In the genomic region with DNA sequence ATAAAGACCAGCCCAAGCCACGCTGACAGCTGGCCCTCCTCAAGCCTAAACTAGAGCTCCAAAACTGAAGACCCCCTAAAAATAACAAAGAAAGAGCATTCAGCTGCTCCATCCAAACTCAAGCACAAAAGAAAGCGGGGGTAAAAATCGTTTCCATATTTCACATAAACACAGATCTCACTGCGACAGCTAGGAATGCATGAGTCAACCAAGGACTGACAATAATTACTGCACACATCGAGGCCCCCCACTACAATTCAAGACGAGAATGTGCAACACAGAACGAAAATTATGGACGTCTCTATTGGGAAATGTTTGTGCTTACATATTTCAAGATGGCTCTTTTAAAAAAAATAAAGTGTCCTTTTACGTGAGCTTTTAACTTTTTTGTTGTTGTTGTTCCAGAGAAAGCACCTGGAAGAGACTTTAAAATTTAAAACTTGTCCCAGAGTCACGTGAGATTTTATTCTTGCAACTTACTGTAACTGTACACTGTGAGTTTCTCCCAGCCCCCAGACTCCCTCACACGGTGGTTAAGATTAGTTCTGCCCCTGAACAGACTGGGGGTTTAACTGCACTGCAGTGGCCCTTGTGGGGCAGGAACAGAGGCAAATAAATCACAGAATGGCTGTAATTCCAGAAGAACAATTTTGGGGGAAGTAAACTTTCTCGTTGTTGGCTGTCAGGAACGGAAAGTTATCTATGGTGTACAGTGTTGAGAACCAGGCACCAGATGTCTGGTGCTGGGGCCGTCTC, we compare ENCODE assay signal across 10 cellular contexts. TPM values are rescaled to one million over a fixed set of nuclear protein-coding genes. Genes with fewer than 3 reads are reported as not detected.
DNase-seq lines count a peak whose midpoint lies in the region; ATAC-seq, FAIRE-seq and TF ChIP-seq lines count a peak whose summit lies in the region.
"Had no signal": no experiment of that assay in that cellular context is flagged by ENCODE, and none has a peak within 500 bp of the region (broad histone marks: within the 10 kb centered on the region; RNA-seq: fewer than 3 reads in every experiment).

No MANE protein-coding gene starts in this region.

- H2AFZ ChIP-seq in astrocyte (ENCODE audit: low read depth, low read length): peak overlapping the region; percentile 43
- no peak overlapping the region for H2AFZ ChIP-seq in hepatocyte
- peak overlapping the region; percentile 84 for H2AFZ ChIP-seq in smooth muscle cell (ENCODE audit: low read depth)

- H3K27ac ChIP-seq in astrocyte (ENCODE audit: low read depth, low read length): peak overlapping the region; percentile 74
- peak overlapping the region; percentile 70 for H3K27ac ChIP-seq in hepatocyte
- peak overlapping the region; percentile 79 for H3K27ac ChIP-seq in smooth muscle cell (ENCODE audit: low read depth)

- peaks cover 12% of the 10 kb centered on the region for H3F3A ChIP-seq in smooth muscle cell (ENCODE audit: low read depth)

- H3K36me3 ChIP-seq in astrocyte (ENCODE audit: insufficient read depth, low read length): no peaks in the 10 kb centered on the region
- no peaks in the 10 kb centered on the region for H3K36me3 ChIP-seq in hepatocyte (replicated peaks; ENCODE audit: insufficient read depth, low read depth)
- H3K36me3 ChIP-seq in smooth muscle cell (ENCODE audit: low read depth): no peaks in the 10 kb centered on the region

- no peaks in the 10 kb centered on the region for H3K27me3 Mint-ChIP-seq in astrocyte (ENCODE audit: low read depth, unreplicated experiment)
- no peaks in the 10 kb centered on the region for H3K27me3 Mint-ChIP-seq in stimulated activated memory B cell treated with anti-CD40 and anti-IgM and Interleukin-4, amounts not matched to agents 10 μg/mL and 1 μg/mL and 100 μg/mL, for 72 hours

- 39% methylated on average over 14 of the region's 14 CpGs for WGBS in hepatocyte (ENCODE audit: low lambda C conversion rate, missing lambda C conversion rate)
- 21% methylated on average over 14 of the region's 14 CpGs for WGBS in smooth muscle cell (ENCODE audit: low lambda C conversion rate)

- H4K20me1 ChIP-seq in astrocyte (ENCODE audit: insufficient read depth, low read length) (no peaks in the 10 kb centered on the region), hepatocyte (ENCODE audit: insufficient read depth, poor library complexity, severe bottlenecking) (peaks cover 32% of the 10 kb centered on the region), smooth muscle cell (ENCODE audit: low read depth) (no peaks in the 10 kb centered on the region)

- H3K4me1 ChIP-seq in astrocyte (ENCODE audit: insufficient read depth, low read length): peaks cover 26% of the 10 kb centered on the region
- H3K4me1 ChIP-seq in hepatocyte (ENCODE audit: insufficient read depth): peaks cover 35% of the 10 kb centered on the region
- peaks cover 20% of the 10 kb centered on the region for H3K4me1 ChIP-seq in smooth muscle cell (ENCODE audit: low read depth)

- peak overlapping the region; percentile 86 for H3K4me2 ChIP-seq in astrocyte (ENCODE audit: low read length)
- H3K4me2 ChIP-seq in hepatocyte: peak overlapping the region; percentile 67
- peak overlapping the region; percentile 82 for H3K4me2 ChIP-seq in smooth muscle cell

- H3K9me3 ChIP-seq in astrocyte (ENCODE audit: insufficient read depth, low read depth, low read length): no peaks in the 10 kb centered on the region
- H3K9me3 ChIP-seq in hepatocyte (ENCODE audit: low read depth): no peaks in the 10 kb centered on the region
- no peaks in the 10 kb centered on the region for H3K9me3 ChIP-seq in smooth muscle cell (replicated peaks; ENCODE audit: low read depth)

- FAIRE-seq in astrocyte (lab: Jason Lieb, UNC) (peak; percentile 26), frontal cortex (lab: Jason Lieb, UNC) (no peak)

- peaks cover 3% of the 10 kb centered on the region for H3K36me3 Mint-ChIP-seq in astrocyte (ENCODE audit: low read depth, unreplicated experiment)
- H3K36me3 Mint-ChIP-seq in stimulated activated memory B cell treated with anti-CD40 and anti-IgM and Interleukin-4, amounts not matched to agents 10 μg/mL and 1 μg/mL and 100 μg/mL, for 72 hours: no peaks in the 10 kb centered on the region

- peaks cover 34% of the 10 kb centered on the region for H3K4me1 Mint-ChIP-seq in astrocyte (ENCODE audit: low read depth, unreplicated experiment)
- H3K4me1 Mint-ChIP-seq in stimulated activated memory B cell treated with anti-CD40 and anti-IgM and Interleukin-4, amounts not matched to agents 10 μg/mL and 1 μg/mL and 100 μg/mL, for 72 hours: no peaks in the 10 kb centered on the region

- TF ChIP-seq CTCF in astrocyte (IDR thresholded peaks at IDR 0.05; ENCODE audit: insufficient read depth, low read depth, low read length) (no peak), hepatocyte (IDR thresholded peaks at IDR 0.05; ENCODE audit: poor library complexity) (no peak), smooth muscle cell (IDR thresholded peaks at IDR 0.05; ENCODE audit: borderline replicate concordance, insufficient read depth, poor library complexity, severe bottlenecking) (no peak)

- H3K9me2 ChIP-seq in hepatocyte (replicated peaks; ENCODE audit: insufficient read depth): no peaks in the 10 kb centered on the region

- H3K27me3 ChIP-seq in astrocyte (ENCODE audit: insufficient read depth, low read length): no peaks in the 10 kb centered on the region
- no peaks in the 10 kb centered on the region for H3K27me3 ChIP-seq in hepatocyte
- H3K27me3 ChIP-seq in smooth muscle cell (ENCODE audit: low read depth): no peaks in the 10 kb centered on the region

- no peak for ATAC-seq in stimulated activated memory B cell treated with anti-CD40 and anti-IgM and Interleukin-4, amounts not matched to agents 10 μg/mL and 1 μg/mL and 100 μg/mL, for 72 hours
- no peak for ATAC-seq in HG03442 (IDR thresholded peaks at IDR 0.05; ENCODE audit: unreplicated experiment)

- peak overlapping the region; percentile 75 for H3K9ac ChIP-seq in astrocyte (ENCODE audit: low read length)
- H3K9ac ChIP-seq in smooth muscle cell (ENCODE audit: low read depth): peak overlapping the region; percentile 59

- DNase-seq in GM03348 (ENCODE audit: low spot score) (peak; percentile 66), astrocyte (ENCODE audit: low read depth) (peak; percentile 63), hepatocyte (ENCODE audit: low spot score) (no peak), smooth muscle cell (lab: John Stamatoyannopoulos, UW; ENCODE audit: unreplicated experiment) (no peak), frontal cortex (ENCODE audit: low spot score in 2 of 2) (no peak), activated T-cell treated with anti-CD3 and anti-CD28 coated beads for 4 hours (no peak)
- DNase-seq: Karpas-422, NCI-H446 had no signal

- H3K4me3 ChIP-seq in astrocyte (ENCODE audit: insufficient read depth, low read depth, low read length) (peak overlapping the region; percentile 42), hepatocyte (no peak overlapping the region), smooth muscle cell (peak overlapping the region; percentile 32)

- H3K4me3 Mint-ChIP-seq in astrocyte (ENCODE audit: unreplicated experiment): no peak overlapping the region
- no peak overlapping the region for H3K4me3 Mint-ChIP-seq in stimulated activated memory B cell treated with anti-CD40 and anti-IgM and Interleukin-4, amounts not matched to agents 10 μg/mL and 1 μg/mL and 100 μg/mL, for 72 hours

- peaks cover 27% of the 10 kb centered on the region for H3K79me2 ChIP-seq in astrocyte (ENCODE audit: insufficient read depth, low read length)
- H3K79me2 ChIP-seq in hepatocyte: peaks cover 95% of the 10 kb centered on the region
- H3K79me2 ChIP-seq in smooth muscle cell (ENCODE audit: low read depth): peaks cover 8% of the 10 kb centered on the region

- H3K9me3 Mint-ChIP-seq in astrocyte (ENCODE audit: unreplicated experiment): no peaks in the 10 kb centered on the region
- H3K9me3 Mint-ChIP-seq in stimulated activated memory B cell treated with anti-CD40 and anti-IgM and Interleukin-4, amounts not matched to agents 10 μg/mL and 1 μg/mL and 100 μg/mL, for 72 hours: no peaks in the 10 kb centered on the region

- H3K27ac Mint-ChIP-seq in astrocyte (ENCODE audit: unreplicated experiment): peak overlapping the region; percentile 41
- H3K27ac Mint-ChIP-seq in stimulated activated memory B cell treated with anti-CD40 and anti-IgM and Interleukin-4, amounts not matched to agents 10 μg/mL and 1 μg/mL and 100 μg/mL, for 72 hours: no peak overlapping the region

RNA-seq across cellular contexts. Expression of gene CNKSR3, which starts 30.9 kb away (rescaled TPM):
- total RNA-seq in astrocyte: 11.1 and 12.5 TPM in 2 replicates
- total RNA-seq in hepatocyte: 21.8 and 23.9 TPM in 2 replicates
- polyA plus RNA-seq in hepatocyte: 22.4 and 27.4 TPM in 2 replicates
- total RNA-seq in smooth muscle cell: 5.0 and 5.1 TPM in 2 replicates
- 4.5 and 5.5 TPM in 2 replicates for polyA plus RNA-seq in smooth muscle cell
- total RNA-seq in frontal cortex: 4.1 TPM

Comparison
In these comparisons a context has a peak if more than half of its experiments do, and no peak if none do; other contexts are left out.
1. DNase-seq: peak in GM03348 (single experiment) and astrocyte (single experiment); none in hepatocyte (single experiment), smooth muscle cell (single experiment), frontal cortex (0 of 2) and activated T-cell treated with anti-CD3 and anti-CD28 coated beads for 4 hours (single experiment).
2. Peak in every context shown above with its lines, with median percentiles within 50 percentile points of each other: H3K27ac ChIP-seq and H3K4me2 ChIP-seq.